ENCODE assay signal across 25 cellular contexts in genomic region chr1:36911631-36912364, GRCh38.
"Had no signal": no experiment of that assay in that cellular context is flagged by ENCODE, and none has a peak within 500 bp of the region (broad histone marks: within the 10 kb centered on the region; RNA-seq: fewer than 3 reads in every experiment).

No MANE protein-coding gene starts in this region.

- H3K27me3 ChIP-seq: body of pancreas had no signal

- H3K4me3 ChIP-seq: body of pancreas, tibial artery had no signal

- H3K4me1 Mint-ChIP-seq: activated CD4-positive, alpha-beta memory T cell treated with anti-CD3 and anti-CD28 coated beads, Interleukin-2, amount 10 ng/mL, durations not matched to agents 7 days and 5 days; activated CD4-positive, alpha-beta T cell treated with anti-CD3 and anti-CD28 coated beads, Interleukin-2, amount 10 ng/mL, durations not matched to agents 24 days and 14 days; activated naive CD4-positive, alpha-beta T cell treated with anti-CD3 and anti-CD28 coated beads, Interleukin-2, amount 50 U/mL, for 24 hours; natural killer cell had no signal

- H3K27ac Mint-ChIP-seq: activated CD4-positive, alpha-beta memory T cell treated with anti-CD3 and anti-CD28 coated beads, Interleukin-2, amount 10 ng/mL, durations not matched to agents 7 days and 5 days; activated CD4-positive, alpha-beta T cell treated with anti-CD3 and anti-CD28 coated beads, Interleukin-2, amount 10 ng/mL, durations not matched to agents 24 days and 14 days; activated naive CD4-positive, alpha-beta T cell treated with anti-CD3 and anti-CD28 coated beads, Interleukin-2, amount 50 U/mL, for 24 hours; activated T-helper 1 cell treated with anti-CD3 and anti-CD28 coated beads, Interleukin-12 subunit alpha, Interleukin-12 subunit beta, Interleukin-2, Interleukin-4 antibody, amounts not matched to agents 30 ng/mL and 10 ng/mL and 1 ng/mL, durations not matched to agents 14 hours and 24 hours and 36 hours; dendritic cell treated with granulocyte-macrophage colony-stimulating factor and Interleukin-4, amounts not matched to agents 40 ng/mL and 50 ng/mL, for 4 days; natural killer cell; T-helper 17 cell had no signal

- H3K4me3 Mint-ChIP-seq: activated CD4-positive, alpha-beta memory T cell treated with anti-CD3 and anti-CD28 coated beads, Interleukin-2, amount 10 ng/mL, durations not matched to agents 7 days and 5 days; activated CD4-positive, alpha-beta T cell treated with anti-CD3 and anti-CD28 coated beads, Interleukin-2, amount 10 ng/mL, durations not matched to agents 24 days and 14 days; activated naive CD4-positive, alpha-beta T cell treated with anti-CD3 and anti-CD28 coated beads, Interleukin-2, amount 50 U/mL, for 24 hours; activated T-helper 1 cell treated with anti-CD3 and anti-CD28 coated beads, Interleukin-12 subunit alpha, Interleukin-12 subunit beta, Interleukin-2, Interleukin-4 antibody, amounts not matched to agents 30 ng/mL and 10 ng/mL and 1 ng/mL, durations not matched to agents 14 hours and 24 hours and 36 hours; dendritic cell treated with granulocyte-macrophage colony-stimulating factor and Interleukin-4, amounts not matched to agents 40 ng/mL and 50 ng/mL, for 4 days; natural killer cell; T-helper 17 cell had no signal

- H3K36me3 Mint-ChIP-seq: activated naive CD4-positive, alpha-beta T cell treated with anti-CD3 and anti-CD28 coated beads, Interleukin-2, amount 50 U/mL, for 24 hours; natural killer cell had no signal

- H3K36me3 ChIP-seq: tibial artery had no signal

- DNase-seq: activated CD4-positive, alpha-beta memory T cell treated with anti-CD3 and anti-CD28 coated beads, Interleukin-2, amount 10 ng/mL, durations not matched to agents 7 days and 5 days; activated CD4-positive, alpha-beta T cell treated with anti-CD3 and anti-CD28 coated beads, Interleukin-2, amount 10 ng/mL, durations not matched to agents 24 days and 14 days; activated gamma-delta T cell treated with Interleukin-2 at 50 U/mL for 16 hours; anterior cingulate cortex; body of pancreas; caudate nucleus; effector CD8-positive, alpha-beta T cell; hypothalamus; left ventricle myocardium superior; midbrain; natural killer cell; nucleus accumbens; posterior cingulate gyrus; small intestine; stimulated activated CD4-positive, alpha-beta T cell treated with anti-CD3 and anti-CD28 coated beads, Interleukin-2, amount 100 ng/mL, for 48 hours; stimulated activated CD8-positive, alpha-beta memory T cell treated with anti-CD3 and anti-CD28 coated beads, Interleukin-4, amount 100 ng/mL, for 48 hours; stimulated activated naive CD4-positive, alpha-beta T cell; substantia nigra; SW 1271; T-helper 17 cell had no signal

- ATAC-seq: body of pancreas, left ventricle myocardium superior, natural killer cell, sciatic nerve, T-helper 17 cell had no signal

- H3K27me3 Mint-ChIP-seq: activated CD4-positive, alpha-beta memory T cell treated with anti-CD3 and anti-CD28 coated beads, Interleukin-2, amount 10 ng/mL, durations not matched to agents 7 days and 5 days; activated CD4-positive, alpha-beta T cell treated with anti-CD3 and anti-CD28 coated beads, Interleukin-2, amount 10 ng/mL, durations not matched to agents 24 days and 14 days had no signal

- H3K9me3 ChIP-seq: body of pancreas, tibial artery had no signal

- H3K9me3 Mint-ChIP-seq: activated CD4-positive, alpha-beta memory T cell treated with anti-CD3 and anti-CD28 coated beads, Interleukin-2, amount 10 ng/mL, durations not matched to agents 7 days and 5 days; activated CD4-positive, alpha-beta T cell treated with anti-CD3 and anti-CD28 coated beads, Interleukin-2, amount 10 ng/mL, durations not matched to agents 24 days and 14 days; activated T-helper 1 cell treated with anti-CD3 and anti-CD28 coated beads, Interleukin-12 subunit alpha, Interleukin-12 subunit beta, Interleukin-2, Interleukin-4 antibody, amounts not matched to agents 30 ng/mL and 10 ng/mL and 1 ng/mL, durations not matched to agents 14 hours and 24 hours and 36 hours; dendritic cell treated with granulocyte-macrophage colony-stimulating factor and Interleukin-4, amounts not matched to agents 40 ng/mL and 50 ng/mL, for 4 days; natural killer cell had no signal

- H3K27ac ChIP-seq: body of pancreas, tibial artery had no signal

- H3K4me1 ChIP-seq: body of pancreas, tibial artery had no signal
